Comparison of ENCODE assay signal across 18 cellular contexts in genomic region chr7:99237876-99238275, GRCh38. TPM values are rescaled to one million over a fixed set of nuclear protein-coding genes. Genes with fewer than 3 reads are reported as not detected.
"Had no signal": no experiment of that assay in that cellular context is flagged by ENCODE, and none has a peak within 500 bp of the region (broad histone marks: within the 10 kb centered on the region; RNA-seq: fewer than 3 reads in every experiment).

No MANE protein-coding gene starts in this region.

RNA-seq across cellular contexts. Expression of gene KPNA7, which starts 30.0 kb away (rescaled TPM):
- total RNA-seq: activated naive CD8-positive, alpha-beta T cell treated with anti-CD3 and anti-CD28 coated beads for 36 hours; activated naive CD8-positive, alpha-beta T cell treated with anti-CD3 and anti-CD28 coated beads, Interleukin-2, amount 10 ng/mL, durations not matched to agents 7 days and 5 days; activated T-cell treated with anti-CD3 and anti-CD28 coated beads, Interleukin-2, amount 50 U/mL, for 4 hours; activated T-helper 1 cell treated with anti-CD3 and anti-CD28 coated beads, Interleukin-12 subunit alpha, Interleukin-12 subunit beta, Interleukin-2, Interleukin-4 antibody, amounts not matched to agents 30 ng/mL and 10 ng/mL and 1 ng/mL, durations not matched to agents 14 hours and 24 hours and 36 hours; activated T-helper 17 cell treated with anti-CD3 and anti-CD28 coated beads, Interleukin-2, amount 50 U/mL, for 72 hours; activated T-helper 2 cell treated with anti-CD3 and anti-CD28 coated beads, Interferon-gamma antibody, Interleukin-2, Interleukin-4, amounts not matched to agents 10 μg/mL and 5 μg/mL and 100 μg/mL, durations not matched to agents 14 hours and 24 hours and 36 hours; adrenal gland; aorta; ascending aorta; astrocyte; cardiac muscle cell; cardiac septum; cerebellum; chondrocyte had no signal
- polyA plus RNA-seq: aorta, cardiac muscle cell had no signal

RNA-seq across cellular contexts. Expression of gene MYH16, which starts 34.8 kb away (rescaled TPM):
- total RNA-seq: activated naive CD4-positive, alpha-beta T cell treated with anti-CD3 and anti-CD28 coated beads for 36 hours; activated naive CD8-positive, alpha-beta T cell treated with anti-CD3 and anti-CD28 coated beads for 36 hours; activated naive CD8-positive, alpha-beta T cell treated with anti-CD3 and anti-CD28 coated beads, Interleukin-2, amount 10 ng/mL, durations not matched to agents 7 days and 5 days; activated T-cell treated with anti-CD3 and anti-CD28 coated beads, Interleukin-2, amount 50 U/mL, for 4 hours; activated T-cell treated with anti-CD3 and anti-CD28 coated beads, Interleukin-2, amount 50 U/mL, for 72 hours; activated T-helper 1 cell treated with anti-CD3 and anti-CD28 coated beads, Interleukin-12 subunit alpha, Interleukin-12 subunit beta, Interleukin-2, Interleukin-4 antibody, amounts not matched to agents 30 ng/mL and 10 ng/mL and 1 ng/mL, durations not matched to agents 14 hours and 24 hours and 36 hours; activated T-helper 17 cell treated with anti-CD3 and anti-CD28 coated beads, Interleukin-2, amount 50 U/mL, for 72 hours; activated T-helper 2 cell treated with anti-CD3 and anti-CD28 coated beads, Interferon-gamma antibody, Interleukin-2, Interleukin-4, amounts not matched to agents 10 μg/mL and 5 μg/mL and 100 μg/mL, durations not matched to agents 14 hours and 24 hours and 36 hours; adrenal gland; ascending aorta; breast epithelium; cardiac muscle cell; cardiac septum; cerebellum; chondrocyte had no signal
- polyA plus RNA-seq: adipose tissue, aorta had no signal
